In the genomic region with DNA sequence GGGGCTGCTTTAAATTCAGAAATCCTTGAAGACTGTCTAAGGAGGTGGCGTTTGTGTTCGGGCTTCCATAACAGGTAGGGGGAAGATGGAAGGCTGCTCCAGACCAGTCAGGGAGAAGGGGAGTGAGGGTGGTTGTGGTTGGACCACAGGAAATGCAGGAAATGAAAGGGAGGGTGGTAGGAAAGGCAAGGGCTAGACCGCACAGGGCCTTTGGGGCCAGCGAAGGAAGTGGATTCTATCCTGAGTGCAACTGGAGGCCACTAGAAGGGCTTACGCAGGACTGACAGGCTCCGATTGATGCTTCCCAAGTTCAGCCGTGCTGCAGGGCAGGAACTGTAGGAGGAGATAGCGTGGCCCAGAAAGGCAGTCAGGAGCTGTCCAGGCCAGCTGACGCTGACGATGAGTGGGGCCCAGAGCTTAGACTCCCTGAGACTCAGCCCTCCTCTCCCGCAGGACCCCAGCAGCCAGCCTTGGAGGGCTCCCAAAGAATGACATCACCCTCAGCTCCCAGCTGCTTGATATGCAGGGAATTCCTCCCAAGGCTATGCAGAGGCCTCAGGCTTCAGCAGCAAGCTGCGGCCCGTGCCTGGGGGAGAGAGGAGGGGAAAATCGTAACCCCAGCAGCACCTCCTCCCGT, we compare ENCODE assay signal across 9 cellular contexts. TPM values are rescaled to one million over a fixed set of nuclear protein-coding genes. Genes with fewer than 3 reads are reported as not detected.
A peak's percentile ranks its signal among the peaks of the same experiment; 100 is the strongest.
DNase-seq lines count a peak whose midpoint lies in the region; ATAC-seq and TF ChIP-seq lines count a peak whose summit lies in the region.
"Had no signal": no experiment of that assay in that cellular context is flagged by ENCODE, and none has a peak within 500 bp of the region (broad histone marks: within the 10 kb centered on the region; RNA-seq: fewer than 3 reads in every experiment).

No MANE protein-coding gene starts in this region.

- no peak overlapping the region for H2BK120ac ChIP-seq in trophoblast cell (ENCODE audit: insufficient read depth, low read length, poor library complexity)

- H3K18ac ChIP-seq in trophoblast cell (ENCODE audit: low read length): no peak overlapping the region

- POLR2A ChIA-PET in PC-3 (lab: Charles Lee; ENCODE audit: unreplicated experiment): no interaction called here

- H3K79me2 ChIP-seq in PC-3 (ENCODE audit: low read length): no peaks in the 10 kb centered on the region
- H3K79me2 ChIP-seq in trophoblast cell (ENCODE audit: control insufficient read depth, insufficient read depth, low read length, poor library complexity): no peaks in the 10 kb centered on the region

- H3K4ac ChIP-seq in trophoblast cell (ENCODE audit: low read depth, low read length): no peak overlapping the region

- H3K9me3 ChIP-seq in ovary (no peaks in the 10 kb centered on the region), PC-3 (ENCODE audit: low read length) (no peaks in the 10 kb centered on the region), trophoblast cell (ENCODE audit: insufficient read depth, low read depth, low read length) (peaks cover 2% of the 10 kb centered on the region)

- no peak for TF ChIP-seq POLR2A in ovary (IDR thresholded peaks at IDR 0.05)

- no peak overlapping the region for H3K4me2 ChIP-seq in PC-3 (ENCODE audit: low read length)
- no peak overlapping the region for H3K4me2 ChIP-seq in trophoblast cell (ENCODE audit: low read length)

- no peak for TF ChIP-seq EP300 in ovary (IDR thresholded peaks at IDR 0.05)

- TF ChIP-seq CTCF in ovary (IDR thresholded peaks at IDR 0.05): no peak
- TF ChIP-seq CTCF in PC-3 (conservative IDR thresholded peaks at IDR 0.05; ENCODE audit: low read depth, low read length): no peak

- H3K27ac ChIP-seq in ovary (no peak overlapping the region), PC-3 (ENCODE audit: low read length) (no peak overlapping the region), trophoblast cell (ENCODE audit: low read depth, low read length) (no peak overlapping the region)

- H3K4me1 ChIP-seq in ovary (ENCODE audit: insufficient read depth) (peaks cover 2% of the 10 kb centered on the region), PC-3 (ENCODE audit: insufficient read depth, low read length) (no peaks in the 10 kb centered on the region), trophoblast cell (ENCODE audit: control insufficient read depth in 1 of 2, insufficient read depth in 2 of 2, low read length in 2 of 2) (no peaks in the 10 kb centered on the region)

- H2BK5ac ChIP-seq in trophoblast cell (ENCODE audit: low read depth, low read length, poor library complexity): no peak overlapping the region

- no peaks in the 10 kb centered on the region for H3F3A ChIP-seq in PC-3 (ENCODE audit: low read length, unreplicated experiment)

- H3K14ac ChIP-seq in trophoblast cell (ENCODE audit: low read length): no peak overlapping the region

- 4 to 7% (median 6%) methylated on average over 15 of the region's 15 CpGs for WGBS in ovary, 3 donors
- no CpG with 5 or more reads among the region's 15 CpGs for WGBS in trophoblast cell (ENCODE audit: extremely low coverage, insufficient coverage, insufficient read length)

- H3K9ac ChIP-seq in PC-3 (ENCODE audit: low read length) (no peak overlapping the region), trophoblast cell (ENCODE audit: low read length) (no peak overlapping the region)

- DNase-seq in EH (ENCODE audit: low read depth): peak; percentile 69
- DNase-seq in T1000 (lab: John Stamatoyannopoulos, UW): peak; percentile 42
- DNase-seq in head of caudate nucleus: peak; percentile 27 to 93 (median 70)
- DNase-seq in ovary: peak; percentile 66 to 86 (median 75)
- DNase-seq in PC-3: no peak
- DNase-seq in trophoblast cell: no peak
- DNase-seq: cortex of kidney had no signal

- no peaks in the 10 kb centered on the region for H3K27me3 ChIP-seq in ovary
- peaks cover 5% of the 10 kb centered on the region; the same call in 1 of the 2 replicates for H3K27me3 ChIP-seq in PC-3 (ENCODE audit: low read length)
- H3K27me3 ChIP-seq in trophoblast cell (ENCODE audit: insufficient read depth, low read length): no peaks in the 10 kb centered on the region

- H2BK12ac ChIP-seq in trophoblast cell (ENCODE audit: low read length): no peak overlapping the region

- H2AK5ac ChIP-seq in trophoblast cell (ENCODE audit: low read length): no peak overlapping the region

- no peaks in the 10 kb centered on the region for H3K79me1 ChIP-seq in trophoblast cell (ENCODE audit: low read length)

- no peak overlapping the region for H4K8ac ChIP-seq in trophoblast cell (ENCODE audit: low read depth, low read length)

- no peak overlapping the region for H4K91ac ChIP-seq in trophoblast cell (ENCODE audit: low read depth, low read length)

- CTCF ChIA-PET in PC-3 (lab: Charles Lee): no interaction called here

- no TSS peak for BruUV-seq in PC-3 (replicated peaks; lab: Mats Ljungman, UMichigan)

- no peak overlapping the region for H3K4me3 ChIP-seq in ovary
- H3K4me3 ChIP-seq in PC-3 (ENCODE audit: low read length): no peak overlapping the region
- H3K4me3 ChIP-seq in trophoblast cell (ENCODE audit: low read depth, low read length): no peak overlapping the region

- H3K23ac ChIP-seq in trophoblast cell (ENCODE audit: low read length): no peak overlapping the region

- intact Hi-C loops in head of caudate nucleus (cut with DNase I): no loop called here
- intact Hi-C loops in ovary (cut with DNase I): no loop called here
- intact Hi-C loops in PC-3 (cut with micrococcal nuclease): no loop called here

- no peaks in the 10 kb centered on the region for H3K36me3 ChIP-seq in ovary
- no peaks in the 10 kb centered on the region for H3K36me3 ChIP-seq in PC-3 (ENCODE audit: low read depth, low read length)
- H3K36me3 ChIP-seq in trophoblast cell (ENCODE audit: control insufficient read depth in 1 of 2, insufficient read depth in 2 of 2, low read length in 2 of 2): no peaks in the 10 kb centered on the region

- H2AFZ ChIP-seq in PC-3 (ENCODE audit: low read length): no peak overlapping the region
- H2AFZ ChIP-seq in trophoblast cell (ENCODE audit: insufficient read depth, low read length, poor library complexity): no peak overlapping the region

- no peak for ATAC-seq in PC-3
- no peak for ATAC-seq in GM21737 (IDR thresholded peaks at IDR 0.05; ENCODE audit: unreplicated experiment)
- no peak for ATAC-seq in HG03432 (IDR thresholded peaks at IDR 0.05; ENCODE audit: unreplicated experiment)

- no peaks in the 10 kb centered on the region for H3K9me2 ChIP-seq in PC-3 (replicated peaks; ENCODE audit: low read length)

- no peak overlapping the region for H4K12ac ChIP-seq in trophoblast cell (ENCODE audit: low read depth, low read length)

- H4K20me1 ChIP-seq in PC-3 (ENCODE audit: low read length): no peaks in the 10 kb centered on the region

RNA-seq across cellular contexts. Expression of a gene that starts 48.8 kb away (rescaled TPM):
- total RNA-seq in ovary (1 to 10 TPM in 1 of 7 donors, under 1 TPM in 6; 0.20 to 1.7 (median 0.58) TPM), PC-3 (2014; rRNA removed) (not detected in 2 replicates)
- 1 to 10 TPM in 1 of 2 donors, under 1 TPM in 1; 0.69 to 2.2 TPM for polyA plus RNA-seq in ovary
- polyA plus RNA-seq in trophoblast cell (2013): 0.26 and 0.37 TPM in 2 replicates

Comparison
In these comparisons a context has a peak if more than half of its experiments do, and no peak if none do; other contexts are left out.
1. DNase-seq: peak in EH (single experiment), T1000 (single experiment), head of caudate nucleus (42 of 42) and ovary (5 of 5); none in PC-3 (single experiment) and trophoblast cell (0 of 2).